ENCODE assay signal across 11 cellular contexts in the genomic region with DNA sequence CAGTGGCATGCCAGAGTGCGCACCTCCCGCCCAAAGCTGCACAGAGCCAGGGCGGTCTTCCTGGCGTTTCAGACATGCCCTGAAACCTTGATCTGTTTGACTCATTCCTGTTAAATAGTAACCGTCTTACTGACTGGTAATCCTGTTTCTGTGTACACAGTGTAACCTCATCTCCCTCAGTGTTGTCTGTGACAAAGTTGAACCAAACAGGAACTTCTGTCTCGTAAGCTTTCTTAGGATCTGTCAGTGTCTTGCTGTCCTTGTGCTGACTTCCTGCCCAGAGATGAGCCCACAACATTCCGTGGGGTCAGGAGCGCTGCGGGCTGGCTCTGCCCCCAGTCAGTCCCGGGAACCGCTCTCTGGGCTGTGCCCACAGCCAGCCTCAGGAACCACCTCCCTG. TPM values are rescaled to one million over a fixed set of nuclear protein-coding genes. Genes with fewer than 3 reads are reported as not detected.
"Had no signal": no experiment of that assay in that cellular context is flagged by ENCODE, and none has a peak within 500 bp of the region (broad histone marks: within the 10 kb centered on the region; RNA-seq: fewer than 3 reads in every experiment).

No MANE protein-coding gene starts in this region.

RNA-seq across cellular contexts. Expression of gene CEMP1, which starts 37.4 kb away (rescaled TPM):
- total RNA-seq: activated CD4-positive, alpha-beta T cell treated with anti-CD3 and anti-CD28 coated beads, Interleukin-2, amount 10 ng/mL, durations not matched to agents 24 days and 14 days; activated CD8-positive, alpha-beta memory T cell treated with anti-CD3 and anti-CD28 coated beads for 36 hours; activated CD8-positive, alpha-beta T cell treated with anti-CD3 and anti-CD28 coated beads for 36 hours; activated naive CD8-positive, alpha-beta T cell treated with anti-CD3 and anti-CD28 coated beads for 36 hours; activated T-helper 17 cell treated with anti-CD3 and anti-CD28 coated beads, Interleukin-2, amount 50 U/mL, for 72 hours; aorta; cardiac septum; LHCN-M2; NCI-H460; SJSA1 had no signal
- polyA plus RNA-seq: SK-N-SH had no signal
